1 cellular context compared by ENCODE assay signal in the genomic region with DNA sequence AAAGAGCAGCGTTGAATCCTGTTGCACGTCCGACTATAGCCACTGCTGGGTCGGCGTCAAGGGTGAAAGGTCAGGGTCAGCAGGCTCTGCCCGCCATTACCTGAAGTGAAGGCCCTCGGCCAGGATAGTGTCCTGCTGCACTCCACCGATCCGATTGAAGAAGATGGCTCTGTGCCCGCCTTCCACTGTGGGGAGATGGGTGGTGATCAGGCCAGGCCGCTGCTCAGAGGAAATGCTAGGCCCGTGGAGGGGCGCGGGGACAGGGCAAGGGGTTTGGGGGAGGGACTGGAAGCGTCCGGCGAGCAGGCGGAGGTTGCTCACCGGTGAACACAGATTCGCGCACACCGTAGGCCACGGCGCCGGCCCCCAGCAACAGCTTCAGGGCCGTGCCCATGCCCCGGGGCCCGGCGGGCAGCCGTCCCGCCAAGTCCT.
TF ChIP-seq lines count a peak whose summit lies in the region.

No MANE protein-coding gene starts in this region.

TF ChIP-seq in A549, 52 proteins besides CTCF, POLR2A, EP300 and RAD21 (continued from another document):
- TF ChIP-seq, protein P1, sequence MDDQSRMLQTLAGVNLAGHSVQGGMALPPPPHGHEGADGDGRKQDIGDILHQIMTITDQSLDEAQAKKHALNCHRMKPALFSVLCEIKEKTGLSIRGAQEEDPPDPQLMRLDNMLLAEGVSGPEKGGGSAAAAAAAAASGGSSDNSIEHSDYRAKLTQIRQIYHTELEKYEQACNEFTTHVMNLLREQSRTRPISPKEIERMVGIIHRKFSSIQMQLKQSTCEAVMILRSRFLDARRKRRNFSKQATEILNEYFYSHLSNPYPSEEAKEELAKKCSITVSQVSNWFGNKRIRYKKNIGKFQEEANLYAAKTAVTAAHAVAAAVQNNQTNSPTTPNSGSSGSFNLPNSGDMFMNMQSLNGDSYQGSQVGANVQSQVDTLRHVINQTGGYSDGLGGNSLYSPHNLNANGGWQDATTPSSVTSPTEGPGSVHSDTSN (IDR thresholded peaks at IDR 0.05), result no peak
- TF ChIP-seq HEYL (CRISPR knock-in tag; IDR thresholded peaks at IDR 0.05), result no peak
- no peak for TF ChIP-seq JUNB (IDR thresholded peaks at IDR 0.05)
